Comparison of ENCODE assay signal across 8 cellular contexts in genomic region chr1:114668784-114669561, GRCh38. TPM values are rescaled to one million over a fixed set of nuclear protein-coding genes. Genes with fewer than 3 reads are reported as not detected.
DNase-seq lines count a peak whose midpoint lies in the region; ATAC-seq, FAIRE-seq and TF ChIP-seq lines count a peak whose summit lies in the region.

No MANE protein-coding gene starts in this region.

- TF ChIP-seq POLR2A in H54 (IDR thresholded peaks at IDR 0.05; ENCODE audit: low read depth, low read length) = no peak

- H3K36me3 Mint-ChIP-seq in CD14-positive monocyte (peaks cover 0 to 2% of the 10 kb centered on the region in 2 donors), IgD-negative memory B cell (no peaks in the 10 kb centered on the region)
- H3K36me3 Mint-ChIP-seq in central memory CD8-positive, alpha-beta T cell (ENCODE audit: insufficient read depth) = peaks cover 8% of the 10 kb centered on the region

- FAIRE-seq in H54 (lab: Jason Lieb, UNC) = no peak

- H3K27ac ChIP-seq in mucosa of rectum (ENCODE audit: low read depth in 2 of 2, low read length in 2 of 2) = no peak overlapping the region

- H3K27me3 Mint-ChIP-seq in CD14-positive monocyte (ENCODE audit: low read depth in 3 of 3) = peaks cover 22 to 41% (median 31%) of the 10 kb centered on the region in 3 donors
- peaks cover 9% of the 10 kb centered on the region for H3K27me3 Mint-ChIP-seq in IgD-negative memory B cell
- peaks cover 2% of the 10 kb centered on the region for H3K27me3 Mint-ChIP-seq in central memory CD8-positive, alpha-beta T cell

- intact Hi-C loops in CD14-positive monocyte (cut with micrococcal nuclease) = loop anchor here in 1 of 2 donors (10.0 kb wide), 1 partner anchor 84 kb away; the partner anchor contains the start of gene BCAS2

- H3K27ac Mint-ChIP-seq in CD14-positive monocyte (peak overlapping the region in 1 of 7 donors; percentile 52), IgD-negative memory B cell (peak overlapping the region in 1 of 3 donors; percentile 88)
- no peak overlapping the region for H3K27ac Mint-ChIP-seq in central memory CD8-positive, alpha-beta T cell (ENCODE audit: low read depth)

- ATAC-seq in central memory CD8-positive, alpha-beta T cell (replicated peaks; ENCODE audit: extremely low read depth, poor library complexity, severe bottlenecking) = no peak
- ATAC-seq in HG03460 (IDR thresholded peaks at IDR 0.05; ENCODE audit: unreplicated experiment) = no peak

- peak overlapping the region; percentile 69 to 77 for H3K9ac ChIP-seq in mucosa of rectum (ENCODE audit: low read depth in 1 of 2, low read length in 2 of 2)

- no peaks in the 10 kb centered on the region for H3K9me3 ChIP-seq in mucosa of rectum (ENCODE audit: control insufficient read depth in 2 of 2, low read length in 2 of 2)

- H3K4me3 Mint-ChIP-seq in CD14-positive monocyte (peak overlapping the region; percentile 88 to 93), IgD-negative memory B cell (peak overlapping the region; percentile 86 to 99 (median 98))
- H3K4me3 Mint-ChIP-seq in central memory CD8-positive, alpha-beta T cell = peak overlapping the region; percentile 88

- H3K36me3 ChIP-seq in mucosa of rectum (ENCODE audit: control insufficient read depth in 2 of 2, insufficient read depth in 2 of 2, low read length in 2 of 2) = no peaks in the 10 kb centered on the region

- TF ChIP-seq CTCF in CD14-positive monocyte (IDR thresholded peaks at IDR 0.05) = no peak

- H3K27me3 ChIP-seq in mucosa of rectum (ENCODE audit: control insufficient read depth in 2 of 2, insufficient read depth in 2 of 2, low read length in 2 of 2) = no peaks in the 10 kb centered on the region

- peak overlapping the region; percentile 80 to 87 for H3K4me3 ChIP-seq in mucosa of rectum (ENCODE audit: low read length in 2 of 2)

- peaks cover 3 to 4% of the 10 kb centered on the region in 2 donors for H3K4me1 ChIP-seq in mucosa of rectum (ENCODE audit: control insufficient read depth in 2 of 2, insufficient read depth in 2 of 2, low read length in 2 of 2)

- H3K9me3 Mint-ChIP-seq in CD14-positive monocyte (peaks cover 0 to 4% (median 0%) of the 10 kb centered on the region in 7 donors), IgD-negative memory B cell (no peaks in the 10 kb centered on the region)
- H3K9me3 Mint-ChIP-seq in central memory CD8-positive, alpha-beta T cell = no peaks in the 10 kb centered on the region

- DNase-seq in CD14-positive monocyte (ENCODE audit: low spot score) (no peak), NOMO-1 treated with dmso at 0.1 percent for 144 hours (lab: John Stamatoyannopoulos, UW; ENCODE audit: unreplicated experiment) (no peak), H54 (ENCODE audit: insufficient read length, low spot score) (no peak)
- no peak for DNase-seq in central memory CD8-positive, alpha-beta T cell (ENCODE audit: low spot score in 2 of 2)
- DNase-seq in activated CD8-positive, alpha-beta memory T cell treated with anti-CD3 and anti-CD28 coated beads for 24 hours = no peak

- H3K4me1 Mint-ChIP-seq in CD14-positive monocyte (peaks cover 13% of the 10 kb centered on the region), IgD-negative memory B cell (peaks cover 0 to 8% (median 0%) of the 10 kb centered on the region in 3 donors)
- no peaks in the 10 kb centered on the region for H3K4me1 Mint-ChIP-seq in central memory CD8-positive, alpha-beta T cell

RNA-seq across cellular contexts. Expression of gene DENND2C, which starts 0.9 kb away (rescaled TPM):
- under 1 TPM; 0.06 to 0.07 TPM for polyA plus RNA-seq in CD14-positive monocyte
- 0.25 TPM for polyA plus RNA-seq in IgD-negative memory B cell

RNA-seq across cellular contexts. Expression of gene AMPD1, which starts 26.4 kb away (rescaled TPM):
- polyA plus RNA-seq in CD14-positive monocyte (not detected), IgD-negative memory B cell (0.21 TPM)

RNA-seq across cellular contexts. Expression of gene NRAS, which starts 47.6 kb away (rescaled TPM):
- polyA plus RNA-seq in CD14-positive monocyte = 10 to 100 TPM; 40.8 to 42.7 TPM
- 30.6 TPM for polyA plus RNA-seq in IgD-negative memory B cell
